Comparison of ENCODE assay signal across 8 cellular contexts in genomic region chr21:33588485-33589335, GRCh38. TPM values are rescaled to one million over a fixed set of nuclear protein-coding genes. Genes with fewer than 3 reads are reported as not detected.
DNase-seq lines count a peak whose midpoint lies in the region; ATAC-seq and TF ChIP-seq lines count a peak whose summit lies in the region.

Gene DONSON, minus strand, starts transcription at chr21:33588684. Its CDS starts 43 bp downstream, at chr21:33588641.

- 1% methylated on average over 56 to 78 of the region's 78 CpGs for WGBS in esophagus, 2 donors

- H3K4me3 ChIP-seq in PC-3 (ENCODE audit: low read length), result peak within 1 kb of the TSS; percentile 98
- H3K4me3 ChIP-seq in esophagus (ENCODE audit: low read depth in 1 of 2, low read length in 2 of 2), result peak within 1 kb of the TSS; percentile 85 to 88
- peak within 1 kb of the TSS; percentile 77 for H3K4me3 ChIP-seq in mucosa of stomach (ENCODE audit: low read length)

- H3K4me2 ChIP-seq in PC-3 (ENCODE audit: low read length), result peak within 1 kb of the TSS; percentile 91

- H3K4me1 ChIP-seq in PC-3 (ENCODE audit: insufficient read depth, low read length) (peaks cover 25% of the 10 kb centered on the region), esophagus (ENCODE audit: control insufficient read depth in 2 of 2, insufficient read depth in 2 of 2, low read length in 1 of 2) (peaks cover 0 to 6% of the 10 kb centered on the region in 2 donors), mucosa of stomach (ENCODE audit: control insufficient read depth, insufficient read depth, low read length) (no peaks in the 10 kb centered on the region)

- TF ChIP-seq CTCF in PC-3 (conservative IDR thresholded peaks at IDR 0.05; ENCODE audit: low read depth, low read length), result no peak

- H3F3A ChIP-seq in PC-3 (ENCODE audit: low read length, unreplicated experiment), result peaks cover 8% of the 10 kb centered on the region

- intact Hi-C loops in PC-3 (cut with micrococcal nuclease), result loop anchor here (2.0 to 5.0 kb wide), 3 partner anchors 18 to 110 kb away; partner anchors contain the start of genes GART, SON and TMEM50B

- H2AFZ ChIP-seq in PC-3 (ENCODE audit: low read length), result peak within 1 kb of the TSS; percentile 97

- peak within 1 kb of the TSS; percentile 95 for H3K9ac ChIP-seq in PC-3 (ENCODE audit: low read length)
- peak within 1 kb of the TSS; percentile 85 for H3K9ac ChIP-seq in mucosa of stomach (ENCODE audit: low read length)

- POLR2A ChIA-PET in PC-3 (lab: Charles Lee; ENCODE audit: unreplicated experiment), result interaction anchor here (0.6 to 1.0 kb wide), 4 partner anchors 17 to 264 kb away, joined by 4 to 17 read pairs (median 6); partner anchors contain the start of genes GART, IFNAR1 and TMEM50B

- BruUV-seq in PC-3 (replicated peaks; lab: Mats Ljungman, UMichigan), result TSS peak; percentile 84

- peaks cover 14% of the 10 kb centered on the region for H3K36me3 ChIP-seq in PC-3 (ENCODE audit: low read depth, low read length)
- H3K36me3 ChIP-seq in esophagus (ENCODE audit: control insufficient read depth in 2 of 2, insufficient read depth in 2 of 2, low read length in 1 of 2), result no peaks in the 10 kb centered on the region
- no peaks in the 10 kb centered on the region for H3K36me3 ChIP-seq in mucosa of stomach (ENCODE audit: control insufficient read depth, insufficient read depth, low read length)

- H3K79me2 ChIP-seq in PC-3 (ENCODE audit: low read length), result peaks cover 36% of the 10 kb centered on the region

- peak; percentile 89 for DNase-seq in DMS53 (lab: John Stamatoyannopoulos, UW)
- DNase-seq in PC-3, result peak; percentile 87
- peak; percentile 94 for DNase-seq in activated T-cell treated with anti-CD3 and anti-CD28 coated beads, Interleukin-2, amount 50 U/mL, for 24 hours
- peak; percentile 75 to 79 for DNase-seq in stimulated activated CD8-positive, alpha-beta memory T cell treated with anti-CD3 and anti-CD28 coated beads, Interleukin-7, amount 100 ng/mL, for 1 hour (ENCODE audit: low read depth in 2 of 2)

- H3K36me3 Mint-ChIP-seq in IgD-negative memory B cell, result peaks cover 2% of the 10 kb centered on the region
- peaks cover 42% of the 10 kb centered on the region for H3K36me3 Mint-ChIP-seq in activated T-cell treated with anti-CD3 and anti-CD28 coated beads, Interleukin-2, amount 50 U/mL, for 24 hours (ENCODE audit: low read depth)

- peak within 1 kb of the TSS; percentile 51 for H3K27ac ChIP-seq in PC-3 (ENCODE audit: low read length)
- peak within 1 kb of the TSS; percentile 87 to 89 for H3K27ac ChIP-seq in esophagus (ENCODE audit: low read depth in 2 of 2, low read length in 1 of 2)

- no peaks in the 10 kb centered on the region for H4K20me1 ChIP-seq in PC-3 (ENCODE audit: low read length)

- no peaks in the 10 kb centered on the region for H3K27me3 Mint-ChIP-seq in IgD-negative memory B cell
- H3K27me3 Mint-ChIP-seq in activated T-cell treated with anti-CD3 and anti-CD28 coated beads, Interleukin-2, amount 50 U/mL, for 24 hours, result no peaks in the 10 kb centered on the region

- H3K27ac Mint-ChIP-seq in IgD-negative memory B cell, result peak within 1 kb of the TSS; percentile 38 to 66 (median 60)
- H3K27ac Mint-ChIP-seq in activated T-cell treated with anti-CD3 and anti-CD28 coated beads, Interleukin-2, amount 50 U/mL, for 24 hours, result peak within 1 kb of the TSS; percentile 89

- H3K9me2 ChIP-seq in PC-3 (replicated peaks; ENCODE audit: low read length), result no peaks in the 10 kb centered on the region

- ATAC-seq in GM21529 (IDR thresholded peaks at IDR 0.05; ENCODE audit: unreplicated experiment), result peak; percentile 87
- ATAC-seq in PC-3, result peak; percentile 85

- H3K27me3 ChIP-seq in PC-3 (ENCODE audit: low read length) (no peaks in the 10 kb centered on the region), esophagus (ENCODE audit: control insufficient read depth in 1 of 2, insufficient read depth in 2 of 2, low read length in 2 of 2) (no peaks in the 10 kb centered on the region), mucosa of stomach (ENCODE audit: control insufficient read depth, insufficient read depth, low read length) (no peaks in the 10 kb centered on the region)

- peak within 1 kb of the TSS; percentile 85 to 98 (median 96) for H3K4me3 Mint-ChIP-seq in IgD-negative memory B cell
- H3K4me3 Mint-ChIP-seq in activated T-cell treated with anti-CD3 and anti-CD28 coated beads, Interleukin-2, amount 50 U/mL, for 24 hours, result peak within 1 kb of the TSS; percentile 92

- H3K9me3 Mint-ChIP-seq in IgD-negative memory B cell, result no peaks in the 10 kb centered on the region
- H3K9me3 Mint-ChIP-seq in activated T-cell treated with anti-CD3 and anti-CD28 coated beads, Interleukin-2, amount 50 U/mL, for 24 hours, result no peaks in the 10 kb centered on the region

- CTCF ChIA-PET in PC-3 (lab: Charles Lee), result interaction anchor here (0.5 to 1.9 kb wide), 3 partner anchors 17 to 380 kb away, joined by 3 to 36 read pairs (median 4); no protein-coding TSS in a partner anchor

- H3K4me1 Mint-ChIP-seq in IgD-negative memory B cell, result peaks cover 3 to 8% (median 5%) of the 10 kb centered on the region in 3 donors
- H3K4me1 Mint-ChIP-seq in activated T-cell treated with anti-CD3 and anti-CD28 coated beads, Interleukin-2, amount 50 U/mL, for 24 hours (ENCODE audit: low read depth), result peaks cover 24% of the 10 kb centered on the region

- H3K9me3 ChIP-seq in PC-3 (ENCODE audit: low read length) (no peaks in the 10 kb centered on the region), esophagus (ENCODE audit: control insufficient read depth in 2 of 2, insufficient read depth in 1 of 2, low read depth in 1 of 2, low read length in 1 of 2) (no peaks in the 10 kb centered on the region), mucosa of stomach (ENCODE audit: control insufficient read depth, low read length) (no peaks in the 10 kb centered on the region)

RNA-seq across cellular contexts. Expression of gene DONSON, which starts in this region (rescaled TPM):
- polyA plus RNA-seq in IgD-negative memory B cell (1.5 TPM), esophagus (10 to 100 TPM; 10.6 to 17.4 TPM)
- 29.2 and 41.9 TPM in 2 replicates for total RNA-seq in PC-3 (2014; rRNA removed)

Comparison
In these comparisons a context has a peak if more than half of its experiments do, and no peak if none do; other contexts are left out.
1. Peak in every context shown above with its lines: DNase-seq, ATAC-seq, H3K4me3 ChIP-seq and H3K27ac ChIP-seq.